1 cellular context compared by ENCODE assay signal in the genomic region with DNA sequence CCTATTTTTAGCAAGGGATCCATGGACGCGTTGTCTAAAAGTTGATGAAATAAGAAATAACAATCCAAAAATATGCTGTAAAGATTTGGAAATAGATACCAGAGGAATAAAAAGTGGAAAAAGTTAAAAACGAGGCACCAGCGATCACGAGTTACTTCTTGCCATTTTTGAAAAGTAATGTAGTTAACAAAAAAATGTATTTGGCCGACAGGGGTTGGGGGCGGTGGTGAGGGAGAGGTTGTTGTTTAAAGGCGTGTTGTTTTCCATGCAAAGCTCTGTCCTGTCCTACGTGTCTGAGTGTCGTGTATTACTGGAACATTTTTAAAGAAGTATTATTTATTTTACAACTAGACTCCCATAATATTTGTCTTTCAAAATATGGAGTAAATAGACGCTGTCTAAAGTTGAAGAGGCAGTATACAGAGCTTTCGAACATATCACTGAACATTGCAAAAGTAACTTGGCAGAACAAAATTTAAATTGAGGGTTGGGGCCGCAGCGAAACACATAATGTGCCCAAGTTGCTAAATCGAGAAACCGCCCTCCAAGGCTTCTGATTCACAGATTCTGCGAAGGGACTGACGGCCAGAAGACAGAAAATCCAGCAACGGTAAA.
TF ChIP-seq lines count a peak whose summit lies in the region.

No MANE protein-coding gene starts in this region.

TF ChIP-seq in K562, 482 proteins besides CTCF, POLR2A, EP300 and RAD21 (continues in another document):
- TF ChIP-seq, protein P1, sequence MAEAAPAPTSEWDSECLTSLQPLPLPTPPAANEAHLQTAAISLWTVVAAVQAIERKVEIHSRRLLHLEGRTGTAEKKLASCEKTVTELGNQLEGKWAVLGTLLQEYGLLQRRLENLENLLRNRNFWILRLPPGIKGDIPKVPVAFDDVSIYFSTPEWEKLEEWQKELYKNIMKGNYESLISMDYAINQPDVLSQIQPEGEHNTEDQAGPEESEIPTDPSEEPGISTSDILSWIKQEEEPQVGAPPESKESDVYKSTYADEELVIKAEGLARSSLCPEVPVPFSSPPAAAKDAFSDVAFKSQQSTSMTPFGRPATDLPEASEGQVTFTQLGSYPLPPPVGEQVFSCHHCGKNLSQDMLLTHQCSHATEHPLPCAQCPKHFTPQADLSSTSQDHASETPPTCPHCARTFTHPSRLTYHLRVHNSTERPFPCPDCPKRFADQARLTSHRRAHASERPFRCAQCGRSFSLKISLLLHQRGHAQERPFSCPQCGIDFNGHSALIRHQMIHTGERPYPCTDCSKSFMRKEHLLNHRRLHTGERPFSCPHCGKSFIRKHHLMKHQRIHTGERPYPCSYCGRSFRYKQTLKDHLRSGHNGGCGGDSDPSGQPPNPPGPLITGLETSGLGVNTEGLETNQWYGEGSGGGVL (CRISPR knock-in tag; IDR thresholded peaks at IDR 0.05) = no peak
- TF ChIP-seq ARNT (IDR thresholded peaks at IDR 0.05) (0 out of 4 replicates have a peak, but pooled peaks of 1 of the 2 experiments have one; percentile 31), ADNP (tag; IDR thresholded peaks at IDR 0.05) (no peak), ETV1 (tag; conservative IDR thresholded peaks at IDR 0.05; ENCODE audit: low read depth) (no peak), ZNF316 (IDR thresholded peaks at IDR 0.05) (no peak), ZNF124 (CRISPR knock-in tag; IDR thresholded peaks at IDR 0.05) (no peak), CSDE1 (IDR thresholded peaks at IDR 0.05) (no peak), PML (IDR thresholded peaks at IDR 0.05; ENCODE audit: low read length) (no peak), HNRNPUL1 (IDR thresholded peaks at IDR 0.05; ENCODE audit: low read length) (no peak), NFIC (IDR thresholded peaks at IDR 0.05) (no peak), ETV6 (IDR thresholded peaks at IDR 0.05; ENCODE audit: borderline replicate concordance in 1 of 2, low read depth in 2 of 2, low read length in 1 of 2) (no peak), ETV6 (CRISPR knock-in tag; IDR thresholded peaks at IDR 0.05; ENCODE audit: borderline replicate concordance) (no peak), CCNT2 (IDR thresholded peaks at IDR 0.05; ENCODE audit: borderline replicate concordance, extremely low read depth, insufficient read length, low read depth, low read length) (no peak), RBBP5 (IDR thresholded peaks at IDR 0.05; ENCODE audit: borderline replicate concordance, insufficient read depth, low read length, poor library complexity, severe bottlenecking) (peak; percentile 54), KLF6 (CRISPR knock-in tag; IDR thresholded peaks at IDR 0.05; ENCODE audit: borderline replicate concordance) (no peak), GTF2F1 (IDR thresholded peaks at IDR 0.05; ENCODE audit: low read depth, low read length) (no peak), DIDO1 (tag; IDR thresholded peaks at IDR 0.05; ENCODE audit: low read depth) (no peak), ZNF780A (CRISPR knock-in tag; IDR thresholded peaks at IDR 0.05) (no peak), U2AF1 (optimal IDR thresholded peaks at IDR 0.05; ENCODE audit: low read depth, low read length) (no peak), ZNF3 (CRISPR knock-in tag; IDR thresholded peaks at IDR 0.05) (no peak), CEBPB (tag; IDR thresholded peaks at IDR 0.05) (peak; percentile 19; the same call in 1 of the 2 replicates), FOXK1 (CRISPR knock-in tag; IDR thresholded peaks at IDR 0.05; ENCODE audit: borderline replicate concordance) (peak; percentile 60; the same call in 1 of the 2 replicates)
- TF ChIP-seq, protein P2, sequence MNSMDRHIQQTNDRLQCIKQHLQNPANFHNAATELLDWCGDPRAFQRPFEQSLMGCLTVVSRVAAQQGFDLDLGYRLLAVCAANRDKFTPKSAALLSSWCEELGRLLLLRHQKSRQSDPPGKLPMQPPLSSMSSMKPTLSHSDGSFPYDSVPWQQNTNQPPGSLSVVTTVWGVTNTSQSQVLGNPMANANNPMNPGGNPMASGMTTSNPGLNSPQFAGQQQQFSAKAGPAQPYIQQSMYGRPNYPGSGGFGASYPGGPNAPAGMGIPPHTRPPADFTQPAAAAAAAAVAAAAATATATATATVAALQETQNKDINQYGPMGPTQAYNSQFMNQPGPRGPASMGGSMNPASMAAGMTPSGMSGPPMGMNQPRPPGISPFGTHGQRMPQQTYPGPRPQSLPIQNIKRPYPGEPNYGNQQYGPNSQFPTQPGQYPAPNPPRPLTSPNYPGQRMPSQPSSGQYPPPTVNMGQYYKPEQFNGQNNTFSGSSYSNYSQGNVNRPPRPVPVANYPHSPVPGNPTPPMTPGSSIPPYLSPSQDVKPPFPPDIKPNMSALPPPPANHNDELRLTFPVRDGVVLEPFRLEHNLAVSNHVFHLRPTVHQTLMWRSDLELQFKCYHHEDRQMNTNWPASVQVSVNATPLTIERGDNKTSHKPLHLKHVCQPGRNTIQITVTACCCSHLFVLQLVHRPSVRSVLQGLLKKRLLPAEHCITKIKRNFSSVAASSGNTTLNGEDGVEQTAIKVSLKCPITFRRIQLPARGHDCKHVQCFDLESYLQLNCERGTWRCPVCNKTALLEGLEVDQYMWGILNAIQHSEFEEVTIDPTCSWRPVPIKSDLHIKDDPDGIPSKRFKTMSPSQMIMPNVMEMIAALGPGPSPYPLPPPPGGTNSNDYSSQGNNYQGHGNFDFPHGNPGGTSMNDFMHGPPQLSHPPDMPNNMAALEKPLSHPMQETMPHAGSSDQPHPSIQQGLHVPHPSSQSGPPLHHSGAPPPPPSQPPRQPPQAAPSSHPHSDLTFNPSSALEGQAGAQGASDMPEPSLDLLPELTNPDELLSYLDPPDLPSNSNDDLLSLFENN (IDR thresholded peaks at IDR 0.05; ENCODE audit: low read depth in 2 of 2, low read length in 2 of 2) = no peak
- TF ChIP-seq, protein P3, sequence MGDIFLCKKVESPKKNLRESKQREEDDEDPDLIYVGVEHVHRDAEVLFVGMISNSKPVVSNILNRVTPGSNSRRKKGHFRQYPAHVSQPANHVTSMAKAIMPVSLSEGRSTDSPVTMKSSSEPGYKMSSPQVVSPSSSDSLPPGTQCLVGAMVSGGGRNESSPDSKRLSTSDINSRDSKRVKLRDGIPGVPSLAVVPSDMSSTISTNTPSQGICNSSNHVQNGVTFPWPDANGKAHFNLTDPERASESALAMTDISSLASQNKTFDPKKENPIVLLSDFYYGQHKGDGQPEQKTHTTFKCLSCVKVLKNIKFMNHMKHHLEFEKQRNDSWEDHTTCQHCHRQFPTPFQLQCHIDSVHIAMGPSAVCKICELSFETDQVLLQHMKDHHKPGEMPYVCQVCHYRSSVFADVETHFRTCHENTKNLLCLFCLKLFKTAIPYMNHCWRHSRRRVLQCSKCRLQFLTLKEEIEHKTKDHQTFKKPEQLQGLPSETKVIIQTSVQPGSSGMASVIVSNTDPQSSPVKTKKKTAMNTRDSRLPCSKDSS (IDR thresholded peaks at IDR 0.05; ENCODE audit: low read depth, partially characterized antibody) = no peak
- TF ChIP-seq, protein P4, sequence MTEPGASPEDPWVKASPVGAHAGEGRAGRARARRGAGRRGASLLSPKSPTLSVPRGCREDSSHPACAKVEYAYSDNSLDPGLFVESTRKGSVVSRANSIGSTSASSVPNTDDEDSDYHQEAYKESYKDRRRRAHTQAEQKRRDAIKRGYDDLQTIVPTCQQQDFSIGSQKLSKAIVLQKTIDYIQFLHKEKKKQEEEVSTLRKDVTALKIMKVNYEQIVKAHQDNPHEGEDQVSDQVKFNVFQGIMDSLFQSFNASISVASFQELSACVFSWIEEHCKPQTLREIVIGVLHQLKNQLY (CRISPR knock-in tag; conservative IDR thresholded peaks at IDR 0.05) = no peak
- TF ChIP-seq, protein P5, sequence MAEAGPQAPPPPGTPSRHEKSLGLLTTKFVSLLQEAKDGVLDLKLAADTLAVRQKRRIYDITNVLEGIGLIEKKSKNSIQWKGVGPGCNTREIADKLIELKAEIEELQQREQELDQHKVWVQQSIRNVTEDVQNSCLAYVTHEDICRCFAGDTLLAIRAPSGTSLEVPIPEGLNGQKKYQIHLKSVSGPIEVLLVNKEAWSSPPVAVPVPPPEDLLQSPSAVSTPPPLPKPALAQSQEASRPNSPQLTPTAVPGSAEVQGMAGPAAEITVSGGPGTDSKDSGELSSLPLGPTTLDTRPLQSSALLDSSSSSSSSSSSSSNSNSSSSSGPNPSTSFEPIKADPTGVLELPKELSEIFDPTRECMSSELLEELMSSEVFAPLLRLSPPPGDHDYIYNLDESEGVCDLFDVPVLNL (CRISPR knock-in tag; IDR thresholded peaks at IDR 0.05; ENCODE audit: low read depth) = no peak
- TF ChIP-seq, protein P6, sequence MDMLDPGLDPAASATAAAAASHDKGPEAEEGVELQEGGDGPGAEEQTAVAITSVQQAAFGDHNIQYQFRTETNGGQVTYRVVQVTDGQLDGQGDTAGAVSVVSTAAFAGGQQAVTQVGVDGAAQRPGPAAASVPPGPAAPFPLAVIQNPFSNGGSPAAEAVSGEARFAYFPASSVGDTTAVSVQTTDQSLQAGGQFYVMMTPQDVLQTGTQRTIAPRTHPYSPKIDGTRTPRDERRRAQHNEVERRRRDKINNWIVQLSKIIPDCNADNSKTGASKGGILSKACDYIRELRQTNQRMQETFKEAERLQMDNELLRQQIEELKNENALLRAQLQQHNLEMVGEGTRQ (CRISPR knock-in tag; IDR thresholded peaks at IDR 0.05) = no peak
- TF ChIP-seq, protein P7, sequence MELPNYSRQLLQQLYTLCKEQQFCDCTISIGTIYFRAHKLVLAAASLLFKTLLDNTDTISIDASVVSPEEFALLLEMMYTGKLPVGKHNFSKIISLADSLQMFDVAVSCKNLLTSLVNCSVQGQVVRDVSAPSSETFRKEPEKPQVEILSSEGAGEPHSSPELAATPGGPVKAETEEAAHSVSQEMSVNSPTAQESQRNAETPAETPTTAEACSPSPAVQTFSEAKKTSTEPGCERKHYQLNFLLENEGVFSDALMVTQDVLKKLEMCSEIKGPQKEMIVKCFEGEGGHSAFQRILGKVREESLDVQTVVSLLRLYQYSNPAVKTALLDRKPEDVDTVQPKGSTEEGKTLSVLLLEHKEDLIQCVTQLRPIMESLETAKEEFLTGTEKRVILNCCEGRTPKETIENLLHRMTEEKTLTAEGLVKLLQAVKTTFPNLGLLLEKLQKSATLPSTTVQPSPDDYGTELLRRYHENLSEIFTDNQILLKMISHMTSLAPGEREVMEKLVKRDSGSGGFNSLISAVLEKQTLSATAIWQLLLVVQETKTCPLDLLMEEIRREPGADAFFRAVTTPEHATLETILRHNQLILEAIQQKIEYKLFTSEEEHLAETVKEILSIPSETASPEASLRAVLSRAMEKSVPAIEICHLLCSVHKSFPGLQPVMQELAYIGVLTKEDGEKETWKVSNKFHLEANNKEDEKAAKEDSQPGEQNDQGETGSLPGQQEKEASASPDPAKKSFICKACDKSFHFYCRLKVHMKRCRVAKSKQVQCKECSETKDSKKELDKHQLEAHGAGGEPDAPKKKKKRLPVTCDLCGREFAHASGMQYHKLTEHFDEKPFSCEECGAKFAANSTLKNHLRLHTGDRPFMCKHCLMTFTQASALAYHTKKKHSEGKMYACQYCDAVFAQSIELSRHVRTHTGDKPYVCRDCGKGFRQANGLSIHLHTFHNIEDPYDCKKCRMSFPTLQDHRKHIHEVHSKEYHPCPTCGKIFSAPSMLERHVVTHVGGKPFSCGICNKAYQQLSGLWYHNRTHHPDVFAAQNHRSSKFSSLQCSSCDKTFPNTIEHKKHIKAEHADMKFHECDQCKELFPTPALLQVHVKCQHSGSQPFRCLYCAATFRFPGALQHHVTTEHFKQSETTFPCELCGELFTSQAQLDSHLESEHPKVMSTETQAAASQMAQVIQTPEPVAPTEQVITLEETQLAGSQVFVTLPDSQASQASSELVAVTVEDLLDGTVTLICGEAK (IDR thresholded peaks at IDR 0.05) = peak; percentile 56; the same call in 1 of the 2 replicates
- TF ChIP-seq, protein P7 (CRISPR knock-in tag; IDR thresholded peaks at IDR 0.05) = no peak
